21 cellular contexts compared by ENCODE assay signal in the genomic region with DNA sequence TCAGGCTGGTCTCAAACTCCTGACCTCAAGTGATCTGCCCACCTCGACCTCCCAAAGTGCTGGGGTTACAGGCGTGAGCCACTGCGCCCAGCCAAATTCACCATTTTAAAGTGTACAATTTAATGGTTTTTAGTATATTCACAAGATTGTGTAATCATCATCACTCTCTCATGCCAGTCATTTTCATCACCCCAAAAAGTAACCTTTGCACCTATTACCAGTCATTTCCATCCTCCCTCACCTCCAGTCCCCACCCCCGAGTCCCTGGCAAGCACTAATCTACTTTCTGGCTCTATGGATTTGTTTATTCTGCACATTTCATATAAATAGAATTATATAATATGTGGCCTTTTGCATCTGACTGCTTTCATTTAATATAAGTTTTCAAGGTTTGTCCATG.
"Had no signal": no experiment of that assay in that cellular context is flagged by ENCODE, and none has a peak within 500 bp of the region (broad histone marks: within the 10 kb centered on the region; RNA-seq: fewer than 3 reads in every experiment).

No MANE protein-coding gene starts in this region.

- H3K9me3 Mint-ChIP-seq: central memory CD8-positive, alpha-beta T cell; neural crest cell had no signal

- H3K4me3 ChIP-seq: heart right ventricle, left lung, ovary, stomach, thoracic aorta had no signal

- H3K36me3 ChIP-seq: heart right ventricle, left lung, ovary, stomach, thoracic aorta had no signal

- DNase-seq: activated CD4-positive, alpha-beta T cell treated with anti-CD3 and anti-CD28 coated beads for 48 hours; activated CD8-positive, alpha-beta memory T cell treated with anti-CD3 and anti-CD28 coated beads, Interleukin-2, amount 10 ng/mL, durations not matched to agents 7 days and 5 days; activated naive CD4-positive, alpha-beta T cell treated with anti-CD3 and anti-CD28 coated beads, Interleukin-2, amount 50 U/mL, for 16 hours; amygdala; cortex of kidney; effector memory CD4-positive, alpha-beta T cell; heart right ventricle; left lung; mesendoderm; ovary; stimulated activated CD4-positive, alpha-beta T cell treated with anti-CD3 and anti-CD28 coated beads, Interleukin-12 subunit alpha, Interleukin-12 subunit beta, amount 100 ng/mL, for 4 hours; stimulated activated CD4-positive, alpha-beta T cell treated with anti-CD3 and anti-CD28 coated beads, Interleukin-2, amount 100 ng/mL, for 48 hours; stomach; T1000 had no signal

- H3K27ac ChIP-seq: heart right ventricle, left lung, ovary, stomach, thoracic aorta, VCaP had no signal

- H3K4me3 Mint-ChIP-seq: activated CD8-positive, alpha-beta memory T cell treated with anti-CD3 and anti-CD28 coated beads, Interleukin-2, amount 10 ng/mL, durations not matched to agents 7 days and 5 days; brain; central memory CD8-positive, alpha-beta T cell; neural crest cell had no signal

- H3K27me3 Mint-ChIP-seq: activated CD8-positive, alpha-beta memory T cell treated with anti-CD3 and anti-CD28 coated beads, Interleukin-2, amount 10 ng/mL, durations not matched to agents 7 days and 5 days; brain; central memory CD8-positive, alpha-beta T cell had no signal

- FAIRE-seq: frontal cortex, islet of Langerhans had no signal

- H3K27ac Mint-ChIP-seq: activated CD8-positive, alpha-beta memory T cell treated with anti-CD3 and anti-CD28 coated beads, Interleukin-2, amount 10 ng/mL, durations not matched to agents 7 days and 5 days had no signal

- ATAC-seq: activated CD8-positive, alpha-beta memory T cell treated with anti-CD3 and anti-CD28 coated beads, Interleukin-2, amount 10 ng/mL, durations not matched to agents 7 days and 5 days; heart right ventricle; left lung had no signal

- H3K27me3 ChIP-seq: heart right ventricle, left lung, ovary, stomach had no signal

- H3K9me3 ChIP-seq: heart right ventricle, left lung, ovary, stomach, thoracic aorta had no signal
